In the genomic region with DNA sequence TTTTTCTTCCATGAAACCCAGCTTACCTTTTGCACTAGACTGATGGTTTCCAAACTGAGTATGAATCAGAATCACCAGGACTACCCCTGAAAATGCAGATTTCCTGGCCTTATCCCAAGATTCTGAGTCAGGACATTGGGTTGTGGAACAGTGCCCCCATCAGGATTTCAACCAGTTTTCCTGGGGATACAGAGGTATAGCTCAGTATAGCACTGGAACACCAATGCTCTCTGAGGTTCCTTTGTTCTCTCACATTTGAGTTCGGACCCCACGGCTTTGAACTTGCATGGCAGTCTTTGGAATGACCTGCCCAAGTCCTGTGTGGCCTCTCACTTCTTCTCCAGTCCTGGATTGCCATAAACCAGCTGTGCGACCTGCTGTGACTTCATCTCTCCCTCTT, we compare ENCODE assay signal across 9 cellular contexts. TPM values are rescaled to one million over a fixed set of nuclear protein-coding genes. Genes with fewer than 3 reads are reported as not detected.
DNase-seq lines count a peak whose midpoint lies in the region; ATAC-seq, FAIRE-seq and TF ChIP-seq lines count a peak whose summit lies in the region.
"Had no signal": no experiment of that assay in that cellular context is flagged by ENCODE, and none has a peak within 500 bp of the region (broad histone marks: within the 10 kb centered on the region; RNA-seq: fewer than 3 reads in every experiment).

No MANE protein-coding gene starts in this region.

- CTCF ChIA-PET in K562 (lab: Yijun Ruan, JAX; ENCODE audit: low intra/inter-chr PET ratio), result interaction anchor here (4.6 kb wide), 1 partner anchor 107 kb away, joined by 55 read pairs; no protein-coding TSS in a partner anchor
- CTCF ChIA-PET in GM10248 (lab: Yijun Ruan, JAX), result interaction anchor here (0.9 to 1.6 kb wide), 3 partner anchors 11 to 17 kb away, joined by 4 read pairs; no protein-coding TSS in a partner anchor

- no peaks in the 10 kb centered on the region for H3K9me3 ChIP-seq in K562 (replicated peaks; ENCODE audit: control insufficient read depth, insufficient read depth, low read depth, low read length)
- H3K9me3 ChIP-seq in thyroid gland, result no peaks in the 10 kb centered on the region

- no peak for TF ChIP-seq EP300 in K562 (IDR thresholded peaks at IDR 0.05; ENCODE audit: low read length)

- in situ Hi-C loops in K562 (cut with MboI), result loop anchor here (10.0 kb wide), 1 partner anchor 102 kb away; no protein-coding TSS in a partner anchor

- H3K79me2 ChIP-seq in K562 (ENCODE audit: control insufficient read depth, insufficient read depth, low read length), result no peaks in the 10 kb centered on the region

- DNase-seq in HT-29 (ENCODE audit: low spot score) (peak; percentile 4), K562 (ENCODE audit: extremely low read depth in 1 of 4, low spot score in 3 of 4) (peak in 2 of 4 experiments; percentile 12 to 15), iPS DF 19.7 (ENCODE audit: low read depth, low spot score) (peak; percentile 15), thyroid gland (peak; percentile 24 to 32), GM10248 (ENCODE audit: extremely low spot score) (no peak), NCI-H1930 (lab: John Stamatoyannopoulos, UW) (no peak)
- DNase-seq: activated CD4-positive, alpha-beta memory T cell treated with anti-CD3 and anti-CD28 coated beads for 36 hours had no signal

- no peak for FAIRE-seq in K562 (lab: Jason Lieb, UNC)

- peak; percentile 65 to 70 for TF ChIP-seq RAD21 in K562 (CRISPR knock-in tag; conservative IDR thresholded peaks at IDR 0.05 in 1 of 2, IDR thresholded peaks at IDR 0.05 in 1 of 2)

- peak; percentile 44 to 59 (median 44); a peak in 4 of 6 replicates for TF ChIP-seq CTCF in K562 (IDR thresholded peaks at IDR 0.05 in 2 of 3, conservative IDR thresholded peaks at IDR 0.05 in 1 of 3; ENCODE audit: insufficient read depth in 2 of 3, low read depth in 1 of 3, low read length in 3 of 3)
- peak in 4 of 6 experiments; percentile 35 to 72 (median 50) for TF ChIP-seq CTCF in thyroid gland (IDR thresholded peaks at IDR 0.05)
- TF ChIP-seq CTCF in GM10248 (IDR thresholded peaks at IDR 0.05; ENCODE audit: control extremely low read depth, extremely low read depth, low read depth, missing control alignments), result no peak

- WGBS in K562 (ENCODE audit: insufficient coverage, low coverage, missing lambda C conversion rate), result 0% methylated on average over 3 of the region's 3 CpGs
- 61 to 78% methylated on average over 3 of the region's 3 CpGs for WGBS in thyroid gland, 2 donors

- POLR2A ChIA-PET in K562 (lab: Yijun Ruan, JAX), result no interaction called here
- POLR2A ChIA-PET in GM10248 (lab: Yijun Ruan, JAX), result no interaction called here

- H3K36me3 ChIP-seq in K562 (ENCODE audit: control insufficient read depth, insufficient read depth, low read length) (no peaks in the 10 kb centered on the region), thyroid gland (no peaks in the 10 kb centered on the region)

- H4K20me1 ChIP-seq in K562 (replicated peaks; ENCODE audit: control insufficient read depth, insufficient read depth, low read length), result no peaks in the 10 kb centered on the region

- intact Hi-C loops in K562 (cut with micrococcal nuclease), result loop anchor here (1.0 kb wide), 1 partner anchor 106 kb away; no protein-coding TSS in a partner anchor
- intact Hi-C loops in thyroid gland (cut with DNase I), result no loop called here

- H3K9ac ChIP-seq in K562 (ENCODE audit: insufficient read depth in 1 of 2, low read depth in 2 of 2, low read length in 2 of 2), result no peak overlapping the region

- H3K4me3 ChIP-seq in K562 (no peak overlapping the region), thyroid gland (replicated peaks in 1 of 3) (no peak overlapping the region)

- no peaks in the 10 kb centered on the region for H3K9me1 ChIP-seq in K562 (ENCODE audit: control insufficient read depth, insufficient read depth, low read length)

- H3K4me2 ChIP-seq in K562 (ENCODE audit: insufficient read depth, low read length), result no peak overlapping the region

- BruUV-seq in K562 (replicated peaks; lab: Mats Ljungman, UMichigan), result no TSS peak

- H3K27me3 ChIP-seq in K562 (ENCODE audit: control insufficient read depth in 2 of 2, insufficient read depth in 2 of 2, low read length in 2 of 2) (peaks cover 0 to 4% of the 10 kb centered on the region in 2 experiments; a peak in 2 of 5 replicates), thyroid gland (no peaks in the 10 kb centered on the region)

- no peak overlapping the region for H2AFZ ChIP-seq in K562 (ENCODE audit: low read depth, low read length)

- TF ChIP-seq POLR2A in K562 (conservative IDR thresholded peaks at IDR 0.05), result no peak
- TF ChIP-seq POLR2A in thyroid gland (IDR thresholded peaks at IDR 0.05), result no peak

- no peaks in the 10 kb centered on the region for H3K4me1 ChIP-seq in K562 (replicated peaks in 1 of 2; ENCODE audit: control insufficient read depth in 2 of 2, insufficient read depth in 2 of 2, low read length in 2 of 2)
- H3K4me1 ChIP-seq in thyroid gland, result no peaks in the 10 kb centered on the region

- no peak for ATAC-seq in K562
- no peak for ATAC-seq in GM19324 (IDR thresholded peaks at IDR 0.05; ENCODE audit: low FRiP score, unreplicated experiment)
- no peak for ATAC-seq in HG03521 (IDR thresholded peaks at IDR 0.05; ENCODE audit: unreplicated experiment)

- H3K27ac ChIP-seq in K562 (ENCODE audit: extremely low read depth, low read depth, low read length) (no peak overlapping the region), thyroid gland (no peak overlapping the region)

RNA-seq across cellular contexts. Expression of a gene that starts 12.8 kb away (rescaled TPM):
- total RNA-seq in HT-29 (2014; rRNA removed; shearing (Covaris generic)), result not detected in 2 replicates
- total RNA-seq in K562 (2011; cell fraction: chromatin; rRNA removed; ENCODE audit: low replicate concordance), result not detected in 2 replicates
- not detected in 2 replicates for total RNA-seq in K562 (2011; cell fraction: nucleolus; rRNA removed)
- total RNA-seq in K562 (2011; cell fraction: nucleoplasm; rRNA removed), result not detected in 2 replicates
- not detected in 2 replicates for total RNA-seq in K562 (2014; rRNA removed)
- not detected in 2 replicates for total RNA-seq in K562 (2014; rRNA removed; fragmentation: Illumina TruSeq; extraction: Trizol)
- total RNA-seq in K562 (2015; rRNA removed; fragmentation: Illumina TruSeq; extraction: Trizol), result not detected in 2 replicates
- not detected in 2 replicates for total RNA-seq in K562 (2021)
- polyA plus RNA-seq in K562 (2011; rRNA removed), result not detected in 2 replicates
- polyA plus RNA-seq in K562 (2011; cell fraction: cytosol; rRNA removed), result not detected in 2 replicates
- not detected in 2 replicates for polyA plus RNA-seq in K562 (2011; cell fraction: nucleus; rRNA removed)
- 0.28 TPM in 1 of 2 replicates, not detected in the other for polyA plus RNA-seq in K562 (2012)
- not detected in 2 replicates for polyA plus RNA-seq in K562 (2014; fragmentation: Illumina TruSeq; extraction: Trizol)
- polyA plus RNA-seq in K562 (2014; fragmentation: Nextera tagmentation; extraction: Ambion mirVana), result under 1 TPM in 1 of 2 experiments, not detected in 1; 0.06 TPM
- not detected in 2 replicates for polyA plus RNA-seq in K562 (2014; rRNA removed)
- not detected in 2 replicates for polyA minus RNA-seq in K562 (2011; rRNA and poly(A)+ RNA removed)
- not detected in 2 replicates for polyA minus RNA-seq in K562 (2011; cell fraction: cytosol; rRNA and poly(A)+ RNA removed)
- not detected in 2 replicates for polyA minus RNA-seq in K562 (2011; cell fraction: nucleus; rRNA and poly(A)+ RNA removed)
- total RNA-seq in thyroid gland, result not detected
- total RNA-seq: activated CD4-positive, alpha-beta memory T cell treated with anti-CD3 and anti-CD28 coated beads for 36 hours had no signal

RNA-seq across cellular contexts. Expression of a gene that starts 20.9 kb away (rescaled TPM):
- not detected in 2 replicates for total RNA-seq in HT-29 (2014; rRNA removed; shearing (Covaris generic))
- not detected in 2 replicates for total RNA-seq in K562 (2011; cell fraction: chromatin; rRNA removed; ENCODE audit: low replicate concordance)
- total RNA-seq in K562 (2011; cell fraction: nucleolus; rRNA removed), result not detected in 2 replicates
- total RNA-seq in K562 (2011; cell fraction: nucleoplasm; rRNA removed), result not detected in 2 replicates
- total RNA-seq in K562 (2014; rRNA removed), result not detected in 2 replicates
- not detected in 2 replicates for total RNA-seq in K562 (2014; rRNA removed; fragmentation: Illumina TruSeq; extraction: Trizol)
- total RNA-seq in K562 (2015; rRNA removed; fragmentation: Illumina TruSeq; extraction: Trizol), result not detected in 2 replicates
- not detected in 2 replicates for total RNA-seq in K562 (2021)
- not detected in 2 replicates for polyA plus RNA-seq in K562 (2011; rRNA removed)
- not detected in 2 replicates for polyA plus RNA-seq in K562 (2011; cell fraction: cytosol; rRNA removed)
- not detected in 2 replicates for polyA plus RNA-seq in K562 (2011; cell fraction: nucleus; rRNA removed)
- not detected in 2 replicates for polyA plus RNA-seq in K562 (2012)
- not detected in 2 replicates for polyA plus RNA-seq in K562 (2014; fragmentation: Illumina TruSeq; extraction: Trizol)
- not detected for polyA plus RNA-seq in K562 (2014; fragmentation: Nextera tagmentation; extraction: Ambion mirVana)
- not detected in 2 replicates for polyA plus RNA-seq in K562 (2014; rRNA removed)
- not detected in 2 replicates for polyA minus RNA-seq in K562 (2011; rRNA and poly(A)+ RNA removed)
- polyA minus RNA-seq in K562 (2011; cell fraction: cytosol; rRNA and poly(A)+ RNA removed), result not detected in 2 replicates
- polyA minus RNA-seq in K562 (2011; cell fraction: nucleus; rRNA and poly(A)+ RNA removed), result not detected in 2 replicates
- not detected for total RNA-seq in thyroid gland
- total RNA-seq: activated CD4-positive, alpha-beta memory T cell treated with anti-CD3 and anti-CD28 coated beads for 36 hours had no signal

RNA-seq across cellular contexts. Expression of a gene that starts 36.4 kb away (rescaled TPM):
- total RNA-seq in HT-29 (2014; rRNA removed; shearing (Covaris generic)), result not detected in 2 replicates
- not detected in 2 replicates for total RNA-seq in K562 (2011; cell fraction: chromatin; rRNA removed; ENCODE audit: low replicate concordance)
- total RNA-seq in K562 (2011; cell fraction: nucleolus; rRNA removed), result not detected in 2 replicates
- not detected in 2 replicates for total RNA-seq in K562 (2011; cell fraction: nucleoplasm; rRNA removed)
- total RNA-seq in K562 (2014; rRNA removed) (not detected in 2 replicates), K562 (2014; rRNA removed; fragmentation: Illumina TruSeq; extraction: Trizol) (not detected in 2 replicates), K562 (2015; rRNA removed; fragmentation: Illumina TruSeq; extraction: Trizol) (not detected in 2 replicates), K562 (2021) (not detected in 2 replicates), thyroid gland (not detected)
- polyA plus RNA-seq in K562 (2011; rRNA removed) (not detected in 2 replicates), K562 (2014; fragmentation: Illumina TruSeq; extraction: Trizol) (not detected in 2 replicates), K562 (2014; fragmentation: Nextera tagmentation; extraction: Ambion mirVana) (not detected), K562 (2014; rRNA removed) (not detected in 2 replicates)
- not detected in 2 replicates for polyA plus RNA-seq in K562 (2011; cell fraction: cytosol; rRNA removed)
- polyA plus RNA-seq in K562 (2011; cell fraction: nucleus; rRNA removed), result not detected in 2 replicates
- not detected in 2 replicates for polyA plus RNA-seq in K562 (2012)
- polyA minus RNA-seq in K562 (2011; rRNA and poly(A)+ RNA removed), result not detected in 2 replicates
- polyA minus RNA-seq in K562 (2011; cell fraction: cytosol; rRNA and poly(A)+ RNA removed), result not detected in 2 replicates
- not detected in 2 replicates for polyA minus RNA-seq in K562 (2011; cell fraction: nucleus; rRNA and poly(A)+ RNA removed)
- total RNA-seq: activated CD4-positive, alpha-beta memory T cell treated with anti-CD3 and anti-CD28 coated beads for 36 hours had no signal

RNA-seq across cellular contexts. Expression of a gene that starts 49.8 kb away (rescaled TPM):
- not detected in 2 replicates for total RNA-seq in HT-29 (2014; rRNA removed; shearing (Covaris generic))
- not detected in 2 replicates for total RNA-seq in K562 (2011; cell fraction: chromatin; rRNA removed; ENCODE audit: low replicate concordance)
- total RNA-seq in K562 (2011; cell fraction: nucleolus; rRNA removed), result not detected in 2 replicates
- not detected in 2 replicates for total RNA-seq in K562 (2011; cell fraction: nucleoplasm; rRNA removed)
- not detected in 2 replicates for total RNA-seq in K562 (2014; rRNA removed)
- total RNA-seq in K562 (2014; rRNA removed; fragmentation: Illumina TruSeq; extraction: Trizol), result not detected in 2 replicates
- not detected in 2 replicates for total RNA-seq in K562 (2015; rRNA removed; fragmentation: Illumina TruSeq; extraction: Trizol)
- total RNA-seq in K562 (2021), result not detected in 2 replicates
- not detected in 2 replicates for polyA plus RNA-seq in K562 (2011; rRNA removed)
- polyA plus RNA-seq in K562 (2011; cell fraction: cytosol; rRNA removed), result not detected in 2 replicates
- not detected in 2 replicates for polyA plus RNA-seq in K562 (2011; cell fraction: nucleus; rRNA removed)
- 0.24 TPM in 1 of 2 replicates, not detected in the other for polyA plus RNA-seq in K562 (2012)
- not detected in 2 replicates for polyA plus RNA-seq in K562 (2014; fragmentation: Illumina TruSeq; extraction: Trizol)
- not detected for polyA plus RNA-seq in K562 (2014; fragmentation: Nextera tagmentation; extraction: Ambion mirVana)
- not detected in 2 replicates for polyA plus RNA-seq in K562 (2014; rRNA removed)
- not detected in 2 replicates for polyA minus RNA-seq in K562 (2011; rRNA and poly(A)+ RNA removed)
- not detected in 2 replicates for polyA minus RNA-seq in K562 (2011; cell fraction: cytosol; rRNA and poly(A)+ RNA removed)
- not detected in 2 replicates for polyA minus RNA-seq in K562 (2011; cell fraction: nucleus; rRNA and poly(A)+ RNA removed)
- total RNA-seq in thyroid gland, result 1 to 10 TPM; 1.2 to 3.2 (median 1.6) TPM
- total RNA-seq: activated CD4-positive, alpha-beta memory T cell treated with anti-CD3 and anti-CD28 coated beads for 36 hours had no signal

RNA-seq across cellular contexts. Expression of a gene that starts 51.4 kb away (rescaled TPM):
- not detected in 2 replicates for total RNA-seq in HT-29 (2014; rRNA removed; shearing (Covaris generic))
- total RNA-seq in K562 (2011; cell fraction: chromatin; rRNA removed; ENCODE audit: low replicate concordance), result 0.81 TPM in 1 of 2 replicates, not detected in the other
- 0.66 and 0.67 TPM in 2 replicates for total RNA-seq in K562 (2011; cell fraction: nucleolus; rRNA removed)
- total RNA-seq in K562 (2011; cell fraction: nucleoplasm; rRNA removed), result 0.73 and 1.4 TPM in 2 replicates
- total RNA-seq in K562 (2014; rRNA removed) (0.54 and 0.82 TPM in 2 replicates), K562 (2014; rRNA removed; fragmentation: Illumina TruSeq; extraction: Trizol) (0.86 and 0.87 TPM in 2 replicates), K562 (2015; rRNA removed; fragmentation: Illumina TruSeq; extraction: Trizol) (4.4 and 5.4 TPM in 2 replicates), K562 (2021) (0.86 and 1.0 TPM in 2 replicates), thyroid gland (10 to 100 TPM; 11.7 to 39.4 (median 23.6) TPM)
- polyA plus RNA-seq in K562 (2011; rRNA removed) (0.73 and 3.2 TPM in 2 replicates), K562 (2014; fragmentation: Illumina TruSeq; extraction: Trizol) (0.88 and 1.5 TPM in 2 replicates), K562 (2014; fragmentation: Nextera tagmentation; extraction: Ambion mirVana) (1 to 10 TPM; 1.9 to 2.2 TPM), K562 (2014; rRNA removed) (0.11 and 0.61 TPM in 2 replicates)
- polyA plus RNA-seq in K562 (2011; cell fraction: cytosol; rRNA removed), result 0.59 and 2.7 TPM in 2 replicates
- polyA plus RNA-seq in K562 (2011; cell fraction: nucleus; rRNA removed), result 0.73 and 4.0 TPM in 2 replicates
- polyA plus RNA-seq in K562 (2012), result 1.1 and 2.8 TPM in 2 replicates
- polyA minus RNA-seq in K562 (2011; rRNA and poly(A)+ RNA removed), result 1.1 and 2.6 TPM in 2 replicates
- polyA minus RNA-seq in K562 (2011; cell fraction: cytosol; rRNA and poly(A)+ RNA removed), result 1.6 TPM in 1 of 2 replicates, not detected in the other
- 0.56 and 1.1 TPM in 2 replicates for polyA minus RNA-seq in K562 (2011; cell fraction: nucleus; rRNA and poly(A)+ RNA removed)
- total RNA-seq: activated CD4-positive, alpha-beta memory T cell treated with anti-CD3 and anti-CD28 coated beads for 36 hours had no signal

Comparison
In these comparisons a context has a peak if more than half of its experiments do, and no peak if none do; other contexts are left out.
1. DNase-seq: peak in HT-29 (single experiment), iPS DF 19.7 (single experiment) and thyroid gland (2 of 2); none in GM10248 (single experiment) and NCI-H1930 (0 of 2).